8 cellular contexts compared by ENCODE assay signal in genomic region chr7:28179081-28180030, GRCh38. TPM values are rescaled to one million over a fixed set of nuclear protein-coding genes. Genes with fewer than 3 reads are reported as not detected.
DNase-seq lines count a peak whose midpoint lies in the region; ATAC-seq, FAIRE-seq and TF ChIP-seq lines count a peak whose summit lies in the region.

No MANE protein-coding gene starts in this region.

- H3K9me3 Mint-ChIP-seq in activated CD8-positive, alpha-beta memory T cell treated with anti-CD3 and anti-CD28 coated beads, Interleukin-2, amount 10 ng/mL, durations not matched to agents 7 days and 5 days (ENCODE audit: low read depth), result no peaks in the 10 kb centered on the region

- no peaks in the 10 kb centered on the region for H3K9me3 ChIP-seq in mucosa of descending colon

- peaks cover 14% of the 10 kb centered on the region for H3K4me1 Mint-ChIP-seq in activated CD8-positive, alpha-beta memory T cell treated with anti-CD3 and anti-CD28 coated beads, Interleukin-2, amount 10 ng/mL, durations not matched to agents 7 days and 5 days

- peaks cover 49% of the 10 kb centered on the region for H3K27me3 Mint-ChIP-seq in activated CD8-positive, alpha-beta memory T cell treated with anti-CD3 and anti-CD28 coated beads, Interleukin-2, amount 10 ng/mL, durations not matched to agents 7 days and 5 days

- CTCF ChIA-PET in activated CD8-positive, alpha-beta memory T cell treated with anti-CD3 and anti-CD28 coated beads, Interleukin-2, amount 10 ng/mL, durations not matched to agents 7 days and 5 days (lab: Charles Lee), result interaction anchor here (1.3 kb wide), 1 partner anchor 85 kb away, joined by 3 read pairs; no protein-coding TSS in a partner anchor

- peak overlapping the region; percentile 21 for H3K27ac Mint-ChIP-seq in activated CD8-positive, alpha-beta memory T cell treated with anti-CD3 and anti-CD28 coated beads, Interleukin-2, amount 10 ng/mL, durations not matched to agents 7 days and 5 days

- no peaks in the 10 kb centered on the region for H3K36me3 ChIP-seq in mucosa of descending colon (ENCODE audit: low read depth)

- intact Hi-C loops in mucosa of descending colon (cut with DNase I, micrococcal nuclease), result no loop called here

- peak overlapping the region; percentile 19 for H3K4me3 ChIP-seq in mucosa of descending colon

- TF ChIP-seq CTCF in mucosa of descending colon (IDR thresholded peaks at IDR 0.05), result no peak

- H3K4me3 Mint-ChIP-seq in activated CD8-positive, alpha-beta memory T cell treated with anti-CD3 and anti-CD28 coated beads, Interleukin-2, amount 10 ng/mL, durations not matched to agents 7 days and 5 days, result peak overlapping the region; percentile 33

- peaks cover 4% of the 10 kb centered on the region for H3K4me1 ChIP-seq in mucosa of descending colon (ENCODE audit: low read depth)

- ATAC-seq in HG03064 (IDR thresholded peaks at IDR 0.05; ENCODE audit: low read depth, unreplicated experiment), result peak; percentile 70
- ATAC-seq in activated CD8-positive, alpha-beta memory T cell treated with anti-CD3 and anti-CD28 coated beads, Interleukin-2, amount 10 ng/mL, durations not matched to agents 7 days and 5 days, result peak; percentile 82
- ATAC-seq in mucosa of descending colon, result peak; percentile 92

- DNase-seq in 8988T (peak; percentile 65), GM18507 (ENCODE audit: extremely low spot score, insufficient read length, low read depth) (peak; percentile 56), NCI-H748 treated with DMSO at 0.1 percent for 48 hours (lab: John Stamatoyannopoulos, UW) (peak; percentile 41), epidermal melanocyte (ENCODE audit: insufficient read length, low spot score) (peak; percentile 56), mucosa of descending colon (peak; percentile 76 to 86 (median 84))
- DNase-seq in activated CD8-positive, alpha-beta memory T cell treated with anti-CD3 and anti-CD28 coated beads, Interleukin-2, amount 10 ng/mL, durations not matched to agents 7 days and 5 days, result peak; percentile 73
- peak; percentile 63 for DNase-seq in stimulated activated CD8-positive, alpha-beta memory T cell treated with anti-CD3 and anti-CD28 coated beads, Interleukin-4, amount 100 ng/mL, for 24 hours (ENCODE audit: low read depth)

- H3K36me3 Mint-ChIP-seq in activated CD8-positive, alpha-beta memory T cell treated with anti-CD3 and anti-CD28 coated beads, Interleukin-2, amount 10 ng/mL, durations not matched to agents 7 days and 5 days, result no peaks in the 10 kb centered on the region

- FAIRE-seq in GM18507 (lab: Jason Lieb, UNC), result no peak

RNA-seq across cellular contexts. Expression of gene JAZF1, which starts 1.2 kb away (rescaled TPM):
- total RNA-seq in activated CD8-positive, alpha-beta memory T cell treated with anti-CD3 and anti-CD28 coated beads, Interleukin-2, amount 10 ng/mL, durations not matched to agents 7 days and 5 days, result 1 to 10 TPM; 2.1 to 2.8 TPM
- total RNA-seq in mucosa of descending colon, result 10 to 100 TPM in 1 of 3 donors, 1 to 10 TPM in 2; 4.9 to 68.4 (median 6.4) TPM

Comparison
In these comparisons a context has a peak if more than half of its experiments do, and no peak if none do; other contexts are left out.
1. Peak in every context shown above with its lines: DNase-seq, ATAC-seq and H3K4me3 ChIP-seq.